In genomic region chr17:51166198-51166986, GRCh38 we compare ENCODE assay signal across 1 cellular context.
A peak's percentile ranks its signal among the peaks of the same experiment; 100 is the strongest.
TF ChIP-seq lines count a peak whose summit lies in the region.

Gene NME2, plus strand, starts transcription at chr17:51166411. Its CDS starts 420 bp downstream, at chr17:51166831.

TF ChIP-seq in HepG2, 621 proteins besides CTCF, POLR2A, EP300 and RAD21 (continued from another document and continues in another):
- TF ChIP-seq ZNF552 (CRISPR knock-in tag; IDR thresholded peaks at IDR 0.05; ENCODE audit: borderline replicate concordance) (no peak; the same call in 1 of the 2 replicates), NCOA5 (CRISPR knock-in tag; IDR thresholded peaks at IDR 0.05) (no peak), REXO4 (CRISPR knock-in tag; IDR thresholded peaks at IDR 0.05; ENCODE audit: borderline replicate concordance) (peak; percentile 69; the same call in 1 of the 2 replicates), ZMYM2 (CRISPR knock-in tag; IDR thresholded peaks at IDR 0.05) (no peak), ZNF639 (CRISPR knock-in tag; conservative IDR thresholded peaks at IDR 0.05) (peak; percentile 87), CBX2 (IDR thresholded peaks at IDR 0.05; ENCODE audit: low read depth, low read length) (no peak), CBX2 (CRISPR knock-in tag; IDR thresholded peaks at IDR 0.05; ENCODE audit: low read depth) (0 out of 2 replicates have a peak, but pooled peaks have one; percentile 70), FLYWCH1 (CRISPR knock-in tag; IDR thresholded peaks at IDR 0.05) (no peak), ZBTB20 (CRISPR knock-in tag; IDR thresholded peaks at IDR 0.05; ENCODE audit: borderline replicate concordance, low read depth) (peak; percentile 59; the same call in 1 of the 2 replicates), THAP11 (CRISPR knock-in tag; IDR thresholded peaks at IDR 0.05) (peak; percentile 46; the same call in 1 of the 2 replicates), NFKBIZ (CRISPR knock-in tag; IDR thresholded peaks at IDR 0.05) (no peak), TRAFD1 (CRISPR knock-in tag; IDR thresholded peaks at IDR 0.05; ENCODE audit: borderline replicate concordance) (0 out of 2 replicates have a peak, but pooled peaks have one; percentile 38), GZF1 (CRISPR knock-in tag; IDR thresholded peaks at IDR 0.05) (peak; percentile 19; the same call in 1 of the 2 replicates), SMAD9 (CRISPR knock-in tag; IDR thresholded peaks at IDR 0.05) (peak; percentile 28; the same call in 1 of the 2 replicates), MXD4 (CRISPR knock-in tag; IDR thresholded peaks at IDR 0.05) (peak; percentile 94), ZNF138 (CRISPR knock-in tag; IDR thresholded peaks at IDR 0.05; ENCODE audit: low read depth) (peak; percentile 83; the same call in 1 of the 2 replicates), YEATS4 (CRISPR knock-in tag; IDR thresholded peaks at IDR 0.05; ENCODE audit: borderline replicate concordance) (peak; percentile 99), ZFP36L1 (CRISPR knock-in tag; IDR thresholded peaks at IDR 0.05) (no peak), HOXA9 (CRISPR knock-in tag; IDR thresholded peaks at IDR 0.05; ENCODE audit: borderline replicate concordance) (peak; percentile 84; the same call in 1 of the 2 replicates), ZBTB1 (CRISPR knock-in tag; IDR thresholded peaks at IDR 0.05; ENCODE audit: borderline replicate concordance) (no peak), ZFP91 (CRISPR knock-in tag; IDR thresholded peaks at IDR 0.05; ENCODE audit: borderline replicate concordance) (no peak), SSRP1 (CRISPR knock-in tag; IDR thresholded peaks at IDR 0.05) (no peak), E2F5 (CRISPR knock-in tag; conservative IDR thresholded peaks at IDR 0.05) (0 out of 2 replicates have a peak, but pooled peaks have one; percentile 35), FOXC1 (CRISPR knock-in tag; IDR thresholded peaks at IDR 0.05; ENCODE audit: borderline replicate concordance) (peak; percentile 73; the same call in 1 of the 2 replicates), GATAD2A (CRISPR knock-in tag; IDR thresholded peaks at IDR 0.05) (peak; percentile 34; the same call in 1 of the 2 replicates), SALL2 (CRISPR knock-in tag; IDR thresholded peaks at IDR 0.05) (no peak; the same call in 1 of the 2 replicates), STAG1 (CRISPR knock-in tag; IDR thresholded peaks at IDR 0.05) (no peak), NAIF1 (CRISPR knock-in tag; IDR thresholded peaks at IDR 0.05; ENCODE audit: borderline replicate concordance) (no peak), CBX5 (CRISPR knock-in tag; IDR thresholded peaks at IDR 0.05; ENCODE audit: borderline replicate concordance) (0 out of 2 replicates have a peak, but pooled peaks have one; percentile 30), SIX4 (CRISPR knock-in tag; IDR thresholded peaks at IDR 0.05) (0 out of 2 replicates have a peak, but pooled peaks have one; percentile 9), ZNF143 (CRISPR knock-in tag; IDR thresholded peaks at IDR 0.05) (0 out of 2 replicates have a peak, but pooled peaks have one; percentile 3), KAT8 (CRISPR knock-in tag; IDR thresholded peaks at IDR 0.05) (peak; percentile 66), ZNF331 (CRISPR knock-in tag; IDR thresholded peaks at IDR 0.05) (peak; percentile 34), KLF16 (CRISPR knock-in tag; IDR thresholded peaks at IDR 0.05) (peak in 1 of 2 experiments; percentile 73; a peak in 2 of 4 replicates), ZIK1 (CRISPR knock-in tag; IDR thresholded peaks at IDR 0.05; ENCODE audit: borderline replicate concordance, low read depth) (peak; percentile 65; the same call in 1 of the 2 replicates), GFI1 (CRISPR knock-in tag; IDR thresholded peaks at IDR 0.05; ENCODE audit: borderline replicate concordance) (peak; percentile 48; the same call in 1 of the 2 replicates), ZNF232 (CRISPR knock-in tag; IDR thresholded peaks at IDR 0.05; ENCODE audit: borderline replicate concordance) (peak; percentile 42; the same call in 1 of the 2 replicates), TFDP2 (CRISPR knock-in tag; IDR thresholded peaks at IDR 0.05) (peak; percentile 51; the same call in 1 of the 2 replicates), ZEB1 (IDR thresholded peaks at IDR 0.05; ENCODE audit: insufficient replicate concordance, low read depth) (peak; percentile 37), MYNN (CRISPR knock-in tag; IDR thresholded peaks at IDR 0.05; ENCODE audit: low read depth) (peak; percentile 75; the same call in 1 of the 2 replicates), ZNF546 (CRISPR knock-in tag; conservative IDR thresholded peaks at IDR 0.05) (peak; percentile 55; the same call in 1 of the 2 replicates), MED8 (CRISPR knock-in tag; IDR thresholded peaks at IDR 0.05; ENCODE audit: insufficient replicate concordance) (peak; percentile 53), KDM3A (CRISPR knock-in tag; IDR thresholded peaks at IDR 0.05; ENCODE audit: low read depth) (peak; percentile 19; the same call in 1 of the 2 replicates), ZNF33B (CRISPR knock-in tag; IDR thresholded peaks at IDR 0.05) (peak; percentile 75; the same call in 1 of the 2 replicates), TMF1 (CRISPR knock-in tag; IDR thresholded peaks at IDR 0.05; ENCODE audit: low read depth) (peak; percentile 88), POLR2G (IDR thresholded peaks at IDR 0.05; ENCODE audit: low read depth, low read length) (peak; percentile 85), SP2 (CRISPR knock-in tag; IDR thresholded peaks at IDR 0.05) (peak; percentile 67), ZNF512 (CRISPR knock-in tag; IDR thresholded peaks at IDR 0.05) (no peak), RCOR2 (CRISPR knock-in tag; IDR thresholded peaks at IDR 0.05) (no peak), ZNF674 (CRISPR knock-in tag; IDR thresholded peaks at IDR 0.05; ENCODE audit: low read depth) (peak; percentile 93; the same call in 1 of the 2 replicates), TCF7L2 (IDR thresholded peaks at IDR 0.05; ENCODE audit: low read depth, low read length) (no peak), TCF7 (IDR thresholded peaks at IDR 0.05; ENCODE audit: low read depth) (no peak)
- TF ChIP-seq, protein P1, sequence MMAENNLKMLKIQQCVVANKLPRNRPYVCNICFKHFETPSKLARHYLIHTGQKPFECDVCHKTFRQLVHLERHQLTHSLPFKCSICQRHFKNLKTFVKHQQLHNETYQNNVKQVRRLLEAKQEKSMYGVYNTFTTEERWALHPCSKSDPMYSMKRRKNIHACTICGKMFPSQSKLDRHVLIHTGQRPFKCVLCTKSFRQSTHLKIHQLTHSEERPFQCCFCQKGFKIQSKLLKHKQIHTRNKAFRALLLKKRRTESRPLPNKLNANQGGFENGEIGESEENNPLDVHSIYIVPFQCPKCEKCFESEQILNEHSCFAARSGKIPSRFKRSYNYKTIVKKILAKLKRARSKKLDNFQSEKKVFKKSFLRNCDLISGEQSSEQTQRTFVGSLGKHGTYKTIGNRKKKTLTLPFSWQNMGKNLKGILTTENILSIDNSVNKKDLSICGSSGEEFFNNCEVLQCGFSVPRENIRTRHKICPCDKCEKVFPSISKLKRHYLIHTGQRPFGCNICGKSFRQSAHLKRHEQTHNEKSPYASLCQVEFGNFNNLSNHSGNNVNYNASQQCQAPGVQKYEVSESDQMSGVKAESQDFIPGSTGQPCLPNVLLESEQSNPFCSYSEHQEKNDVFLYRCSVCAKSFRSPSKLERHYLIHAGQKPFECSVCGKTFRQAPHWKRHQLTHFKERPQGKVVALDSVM (CRISPR knock-in tag; IDR thresholded peaks at IDR 0.05) = no peak
- TF ChIP-seq, protein P2, sequence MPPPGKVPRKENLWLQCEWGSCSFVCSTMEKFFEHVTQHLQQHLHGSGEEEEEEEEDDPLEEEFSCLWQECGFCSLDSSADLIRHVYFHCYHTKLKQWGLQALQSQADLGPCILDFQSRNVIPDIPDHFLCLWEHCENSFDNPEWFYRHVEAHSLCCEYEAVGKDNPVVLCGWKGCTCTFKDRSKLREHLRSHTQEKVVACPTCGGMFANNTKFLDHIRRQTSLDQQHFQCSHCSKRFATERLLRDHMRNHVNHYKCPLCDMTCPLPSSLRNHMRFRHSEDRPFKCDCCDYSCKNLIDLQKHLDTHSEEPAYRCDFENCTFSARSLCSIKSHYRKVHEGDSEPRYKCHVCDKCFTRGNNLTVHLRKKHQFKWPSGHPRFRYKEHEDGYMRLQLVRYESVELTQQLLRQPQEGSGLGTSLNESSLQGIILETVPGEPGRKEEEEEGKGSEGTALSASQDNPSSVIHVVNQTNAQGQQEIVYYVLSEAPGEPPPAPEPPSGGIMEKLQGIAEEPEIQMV (CRISPR knock-in tag; IDR thresholded peaks at IDR 0.05; ENCODE audit: low read depth) = peak; percentile 56; the same call in 1 of the 2 replicates
- TF ChIP-seq, protein P3, sequence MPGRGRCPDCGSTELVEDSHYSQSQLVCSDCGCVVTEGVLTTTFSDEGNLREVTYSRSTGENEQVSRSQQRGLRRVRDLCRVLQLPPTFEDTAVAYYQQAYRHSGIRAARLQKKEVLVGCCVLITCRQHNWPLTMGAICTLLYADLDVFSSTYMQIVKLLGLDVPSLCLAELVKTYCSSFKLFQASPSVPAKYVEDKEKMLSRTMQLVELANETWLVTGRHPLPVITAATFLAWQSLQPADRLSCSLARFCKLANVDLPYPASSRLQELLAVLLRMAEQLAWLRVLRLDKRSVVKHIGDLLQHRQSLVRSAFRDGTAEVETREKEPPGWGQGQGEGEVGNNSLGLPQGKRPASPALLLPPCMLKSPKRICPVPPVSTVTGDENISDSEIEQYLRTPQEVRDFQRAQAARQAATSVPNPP (CRISPR knock-in tag; IDR thresholded peaks at IDR 0.05) = peak; percentile 43; the same call in 1 of the 2 replicates
- TF ChIP-seq, protein P4, sequence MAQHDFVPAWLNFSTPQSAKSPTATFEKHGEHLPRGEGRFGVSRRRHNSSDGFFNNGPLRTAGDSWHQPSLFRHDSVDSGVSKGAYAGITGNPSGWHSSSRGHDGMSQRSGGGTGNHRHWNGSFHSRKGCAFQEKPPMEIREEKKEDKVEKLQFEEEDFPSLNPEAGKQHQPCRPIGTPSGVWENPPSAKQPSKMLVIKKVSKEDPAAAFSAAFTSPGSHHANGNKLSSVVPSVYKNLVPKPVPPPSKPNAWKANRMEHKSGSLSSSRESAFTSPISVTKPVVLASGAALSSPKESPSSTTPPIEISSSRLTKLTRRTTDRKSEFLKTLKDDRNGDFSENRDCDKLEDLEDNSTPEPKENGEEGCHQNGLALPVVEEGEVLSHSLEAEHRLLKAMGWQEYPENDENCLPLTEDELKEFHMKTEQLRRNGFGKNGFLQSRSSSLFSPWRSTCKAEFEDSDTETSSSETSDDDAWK (CRISPR knock-in tag; IDR thresholded peaks at IDR 0.05) = no peak
